Comparison of ENCODE assay signal across 17 cellular contexts in the genomic region with DNA sequence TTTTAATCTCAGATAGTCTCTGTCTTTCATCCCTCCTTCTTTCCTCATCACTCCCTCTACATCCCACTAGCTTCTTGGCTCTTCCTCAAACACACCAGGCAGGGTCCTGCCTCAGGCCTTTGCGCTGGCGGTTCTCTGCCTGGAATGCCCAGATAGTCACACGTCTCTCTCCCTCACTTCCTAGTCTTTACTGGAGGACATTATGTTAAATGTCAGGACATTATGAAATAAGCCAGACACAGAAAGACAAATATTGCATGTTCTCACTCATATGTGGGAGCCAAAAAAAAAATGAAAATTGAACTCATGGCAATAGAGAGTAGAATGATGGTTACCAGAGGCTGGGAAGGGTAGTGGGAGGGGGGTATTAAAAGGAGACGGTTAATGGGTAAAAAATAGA.
A peak's percentile ranks its signal among the peaks of the same experiment; 100 is the strongest.
DNase-seq lines count a peak whose midpoint lies in the region; ATAC-seq and TF ChIP-seq lines count a peak whose summit lies in the region.
"Had no signal": no experiment of that assay in that cellular context is flagged by ENCODE, and none has a peak within 500 bp of the region (broad histone marks: within the 10 kb centered on the region; RNA-seq: fewer than 3 reads in every experiment).

No MANE protein-coding gene starts in this region.

- H3K9me3 Mint-ChIP-seq in CD8-positive, alpha-beta T cell, result peaks cover 3% of the 10 kb centered on the region
- H3K9me3 Mint-ChIP-seq: HFFc6 had no signal

- no peaks in the 10 kb centered on the region for H4K20me1 ChIP-seq in hepatocyte (ENCODE audit: insufficient read depth, poor library complexity, severe bottlenecking)
- H4K20me1 ChIP-seq: BLaER1 treated with 17β-estradiol and CSF1 and Interleukin-3, amounts not matched to agents 10 nM and 100 nM had no signal

- 66% methylated on average over 4 of the region's 4 CpGs for WGBS in hepatocyte (ENCODE audit: low lambda C conversion rate, missing lambda C conversion rate)
- 48% methylated on average over 4 of the region's 4 CpGs for WGBS in prostate gland

- H3K9me3 ChIP-seq in hepatocyte (ENCODE audit: low read depth) (no peaks in the 10 kb centered on the region), prostate gland (no peaks in the 10 kb centered on the region)
- no peaks in the 10 kb centered on the region for H3K9me3 ChIP-seq in CD8-positive, alpha-beta T cell (ENCODE audit: low read length)
- H3K9me3 ChIP-seq: BLaER1 treated with 17β-estradiol and CSF1 and Interleukin-3, amounts not matched to agents 10 nM and 100 nM had no signal

- H3K27ac ChIP-seq in VCaP (0 out of 2 replicates have a peak overlapping the region, but pooled peaks have one; percentile 18), hepatocyte (peak overlapping the region; percentile 44), prostate gland (peak overlapping the region; percentile 40 to 48)
- H3K27ac ChIP-seq in CD8-positive, alpha-beta T cell (ENCODE audit: low read depth, low read length), result no peak overlapping the region
- H3K27ac ChIP-seq: BLaER1 treated with 17β-estradiol and CSF1 and Interleukin-3, amounts not matched to agents 10 nM and 100 nM had no signal

- no peak overlapping the region for H3K4me3 Mint-ChIP-seq in CD8-positive, alpha-beta T cell
- H3K4me3 Mint-ChIP-seq: CD4-positive, CD25-positive, alpha-beta regulatory T cell; HFFc6 had no signal

- no peaks in the 10 kb centered on the region for H3K36me3 Mint-ChIP-seq in CD8-positive, alpha-beta T cell
- H3K36me3 Mint-ChIP-seq: CD4-positive, CD25-positive, alpha-beta regulatory T cell had no signal

- TF ChIP-seq CTCF in VCaP (conservative IDR thresholded peaks at IDR 0.05) (no peak), hepatocyte (IDR thresholded peaks at IDR 0.05; ENCODE audit: poor library complexity) (no peak), prostate gland (IDR thresholded peaks at IDR 0.05) (no peak)
- TF ChIP-seq CTCF in CD8-positive, alpha-beta T cell (IDR thresholded peaks at IDR 0.05), result no peak

- no peaks in the 10 kb centered on the region for H3K4me1 Mint-ChIP-seq in CD8-positive, alpha-beta T cell (ENCODE audit: low read depth)
- H3K4me1 Mint-ChIP-seq: CD4-positive, CD25-positive, alpha-beta regulatory T cell had no signal

- no peak for TF ChIP-seq POLR2A in prostate gland (IDR thresholded peaks at IDR 0.05)

- no peak overlapping the region for H3K27ac Mint-ChIP-seq in CD8-positive, alpha-beta T cell
- H3K27ac Mint-ChIP-seq: CD4-positive, CD25-positive, alpha-beta regulatory T cell; HFFc6 had no signal

- no peaks in the 10 kb centered on the region for H3K79me2 ChIP-seq in hepatocyte

- peaks cover 13% of the 10 kb centered on the region for H3K27me3 Mint-ChIP-seq in CD8-positive, alpha-beta T cell (ENCODE audit: low read depth)
- H3K27me3 Mint-ChIP-seq: CD4-positive, CD25-positive, alpha-beta regulatory T cell had no signal

- DNase-seq in SK-MEL-5 (ENCODE audit: low read depth, low spot score) (peak; percentile 30), hepatocyte (ENCODE audit: low spot score) (peak; percentile 30), prostate gland (ENCODE audit: low spot score) (no peak), A172 (ENCODE audit: low spot score) (no peak)
- no peak for DNase-seq in CD8-positive, alpha-beta T cell
- DNase-seq: ACHN; Calu3; CD4-positive, CD25-positive, alpha-beta regulatory T cell; DMS 273 treated with DMSO at 0.1 percent for 48 hours; HCEC 1CT; HFFc6; IMR-90; KBM-7 had no signal

- CTCF ChIA-PET in CD8-positive, alpha-beta T cell (lab: Charles Lee), result no interaction called here

- H3K9me2 ChIP-seq in hepatocyte (replicated peaks; ENCODE audit: insufficient read depth), result no peaks in the 10 kb centered on the region

- POLR2A ChIA-PET in CD8-positive, alpha-beta T cell (lab: Charles Lee), result no interaction called here

- no peak overlapping the region for H3K4me3 ChIP-seq in hepatocyte
- H3K4me3 ChIP-seq in prostate gland, result no peak overlapping the region
- H3K4me3 ChIP-seq in CD8-positive, alpha-beta T cell (ENCODE audit: low read depth, low read length), result no peak overlapping the region
- H3K4me3 ChIP-seq: BLaER1 treated with 17β-estradiol and CSF1 and Interleukin-3, amounts not matched to agents 10 nM and 100 nM; GM12878 had no signal

- H3K4me1 ChIP-seq in hepatocyte (ENCODE audit: insufficient read depth) (peaks cover 6% of the 10 kb centered on the region), prostate gland (replicated peaks) (no peaks in the 10 kb centered on the region)
- H3K4me1 ChIP-seq in CD8-positive, alpha-beta T cell (ENCODE audit: insufficient read depth, low read length), result no peaks in the 10 kb centered on the region
- H3K4me1 ChIP-seq: BLaER1 treated with 17β-estradiol and CSF1 and Interleukin-3, amounts not matched to agents 10 nM and 100 nM had no signal

- H3K36me3 ChIP-seq in hepatocyte (replicated peaks; ENCODE audit: insufficient read depth, low read depth), result no peaks in the 10 kb centered on the region
- H3K36me3 ChIP-seq in prostate gland, result no peaks in the 10 kb centered on the region
- no peaks in the 10 kb centered on the region for H3K36me3 ChIP-seq in CD8-positive, alpha-beta T cell (ENCODE audit: insufficient read depth, low read length)
- H3K36me3 ChIP-seq: BLaER1 treated with 17β-estradiol and CSF1 and Interleukin-3, amounts not matched to agents 10 nM and 100 nM had no signal

- no peak overlapping the region for H2AFZ ChIP-seq in hepatocyte

- H3K4me2 ChIP-seq in hepatocyte, result no peak overlapping the region
- H3K4me2 ChIP-seq: BLaER1 treated with 17β-estradiol and CSF1 and Interleukin-3, amounts not matched to agents 10 nM and 100 nM had no signal

- H3K27me3 ChIP-seq in hepatocyte, result no peaks in the 10 kb centered on the region
- no peaks in the 10 kb centered on the region for H3K27me3 ChIP-seq in prostate gland (replicated peaks; ENCODE audit: insufficient read depth)
- no peaks in the 10 kb centered on the region for H3K27me3 ChIP-seq in CD8-positive, alpha-beta T cell (ENCODE audit: insufficient read depth, low read length)
- H3K27me3 ChIP-seq: BLaER1 treated with 17β-estradiol and CSF1 and Interleukin-3, amounts not matched to agents 10 nM and 100 nM had no signal

- intact Hi-C loops in prostate gland (cut with DNase I), result no loop called here
- intact Hi-C loops in CD8-positive, alpha-beta T cell (cut with DNase I, micrococcal nuclease), result no loop called here

- in situ Hi-C loops in SK-MEL-5 (cut with HindIII; ENCODE audit: low pct_unique_long_range_greater_than_20kb, low sequenced_read_pairs), result no loop called here

- ATAC-seq in GM21447 (IDR thresholded peaks at IDR 0.05; ENCODE audit: unreplicated experiment), result no peak
- ATAC-seq in CD8-positive, alpha-beta T cell, result no peak
- ATAC-seq: GM12878 had no signal

Comparison
In these comparisons a context has a peak if more than half of its experiments do, and no peak if none do; other contexts are left out.
1. DNase-seq: peak in SK-MEL-5 (single experiment) and hepatocyte (single experiment); none in prostate gland (single experiment), CD8-positive, alpha-beta T cell (0 of 7) and A172 (single experiment).